1 cellular context compared by ENCODE assay signal in genomic region chr2:70371753-70372152, GRCh38.
TF ChIP-seq lines count a peak whose summit lies in the region.

No MANE protein-coding gene starts in this region.

TF ChIP-seq in SK-N-SH treated with all-trans-retinoic acid at 6 μM for 48 hours, 23 proteins besides CTCF, POLR2A, EP300 and RAD21 (continued from another document):
- TF ChIP-seq, protein P1, sequence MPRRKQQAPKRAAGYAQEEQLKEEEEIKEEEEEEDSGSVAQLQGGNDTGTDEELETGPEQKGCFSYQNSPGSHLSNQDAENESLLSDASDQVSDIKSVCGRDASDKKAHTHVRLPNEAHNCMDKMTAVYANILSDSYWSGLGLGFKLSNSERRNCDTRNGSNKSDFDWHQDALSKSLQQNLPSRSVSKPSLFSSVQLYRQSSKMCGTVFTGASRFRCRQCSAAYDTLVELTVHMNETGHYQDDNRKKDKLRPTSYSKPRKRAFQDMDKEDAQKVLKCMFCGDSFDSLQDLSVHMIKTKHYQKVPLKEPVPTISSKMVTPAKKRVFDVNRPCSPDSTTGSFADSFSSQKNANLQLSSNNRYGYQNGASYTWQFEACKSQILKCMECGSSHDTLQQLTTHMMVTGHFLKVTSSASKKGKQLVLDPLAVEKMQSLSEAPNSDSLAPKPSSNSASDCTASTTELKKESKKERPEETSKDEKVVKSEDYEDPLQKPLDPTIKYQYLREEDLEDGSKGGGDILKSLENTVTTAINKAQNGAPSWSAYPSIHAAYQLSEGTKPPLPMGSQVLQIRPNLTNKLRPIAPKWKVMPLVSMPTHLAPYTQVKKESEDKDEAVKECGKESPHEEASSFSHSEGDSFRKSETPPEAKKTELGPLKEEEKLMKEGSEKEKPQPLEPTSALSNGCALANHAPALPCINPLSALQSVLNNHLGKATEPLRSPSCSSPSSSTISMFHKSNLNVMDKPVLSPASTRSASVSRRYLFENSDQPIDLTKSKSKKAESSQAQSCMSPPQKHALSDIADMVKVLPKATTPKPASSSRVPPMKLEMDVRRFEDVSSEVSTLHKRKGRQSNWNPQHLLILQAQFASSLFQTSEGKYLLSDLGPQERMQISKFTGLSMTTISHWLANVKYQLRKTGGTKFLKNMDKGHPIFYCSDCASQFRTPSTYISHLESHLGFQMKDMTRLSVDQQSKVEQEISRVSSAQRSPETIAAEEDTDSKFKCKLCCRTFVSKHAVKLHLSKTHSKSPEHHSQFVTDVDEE (CRISPR knock-in tag; IDR thresholded peaks at IDR 0.05) = no peak
- TF ChIP-seq OSR1 (CRISPR knock-in tag; IDR thresholded peaks at IDR 0.05) = no peak
- TF ChIP-seq BACH2 (CRISPR knock-in tag; IDR thresholded peaks at IDR 0.05; ENCODE audit: borderline replicate concordance) = no peak
- TF ChIP-seq CSDC2 (CRISPR knock-in tag; IDR thresholded peaks at IDR 0.05) = no peak
- no peak for TF ChIP-seq CREB5 (CRISPR knock-in tag; IDR thresholded peaks at IDR 0.05; ENCODE audit: low read depth)
- no peak for TF ChIP-seq RARB (CRISPR knock-in tag; IDR thresholded peaks at IDR 0.05)
- TF ChIP-seq ISL1 (CRISPR knock-in tag; IDR thresholded peaks at IDR 0.05) = no peak
